In genomic region chr6:17998003-17998402, GRCh38 we compare ENCODE assay signal across 15 cellular contexts. TPM values are rescaled to one million over a fixed set of nuclear protein-coding genes. Genes with fewer than 3 reads are reported as not detected.
"Had no signal": no experiment of that assay in that cellular context is flagged by ENCODE, and none has a peak within 500 bp of the region (broad histone marks: within the 10 kb centered on the region; RNA-seq: fewer than 3 reads in every experiment).

No MANE protein-coding gene starts in this region.

- FAIRE-seq: kidney had no signal

- ATAC-seq: gastroesophageal sphincter; psoas muscle; stimulated activated naive B cell treated with anti-CD40 and anti-IgM and Interleukin-4, amounts not matched to agents 10 μg/mL and 1 μg/mL and 100 μg/mL, for 72 hours had no signal

- DNase-seq: activated B cell treated with CpG ODN at 0.5 μM for 24 hours; activated CD4-positive, alpha-beta T cell treated with anti-CD3 and anti-CD28 coated beads, Interleukin-2, amount 10 ng/mL, durations not matched to agents 7 days and 5 days; activated T-cell treated with anti-CD3 and anti-CD28 coated beads for 4 hours; effector memory CD4-positive, alpha-beta T cell; kidney; left ventricle myocardium inferior; psoas muscle; right lobe of liver; spleen; stimulated activated CD4-positive, alpha-beta T cell treated with anti-CD3 and anti-CD28 coated beads, Interleukin-1b, Interleukin-23, amount 100 ng/mL, for 48 hours; stimulated activated naive B cell treated with anti-CD40 and anti-IgM and Interleukin-4, amounts not matched to agents 10 μg/mL and 1 μg/mL and 100 μg/mL, for 72 hours; T-helper 9 cell; transverse colon had no signal

- H3K27ac ChIP-seq: gastroesophageal sphincter, left ventricle myocardium inferior, psoas muscle, right lobe of liver, spleen, transverse colon had no signal

RNA-seq across cellular contexts. Expression of gene KIF13A, which starts 10.6 kb away (rescaled TPM):
- total RNA-seq: activated CD4-positive, alpha-beta T cell treated with anti-CD3 and anti-CD28 coated beads, Interleukin-2, amount 10 ng/mL, durations not matched to agents 7 days and 5 days; activated T-helper 2 cell treated with anti-CD3 and anti-CD28 coated beads, Interferon-gamma antibody, Interleukin-2, Interleukin-4, amounts not matched to agents 10 μg/mL and 5 μg/mL and 100 μg/mL, durations not matched to agents 14 hours and 24 hours and 36 hours had no signal
